ENCODE assay signal across 9 cellular contexts in the genomic region with DNA sequence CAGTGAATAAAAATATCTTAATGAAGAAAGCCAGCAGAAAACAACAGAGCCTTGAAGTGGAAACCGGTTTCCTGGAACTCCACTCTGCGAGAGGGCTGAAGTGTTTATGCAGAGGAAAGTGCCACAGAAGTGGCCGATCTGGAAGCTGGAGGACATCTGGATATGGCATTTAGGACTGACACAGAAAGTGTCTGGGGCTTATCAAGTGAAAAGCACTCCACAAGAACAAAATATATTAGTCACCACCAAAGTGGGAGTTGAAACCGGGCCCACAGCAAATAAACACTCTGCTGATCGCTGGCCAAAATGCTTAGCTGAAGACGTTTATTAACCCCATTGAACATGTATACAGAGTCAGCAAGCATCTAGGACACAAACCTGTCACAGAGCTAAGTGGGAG. TPM values are rescaled to one million over a fixed set of nuclear protein-coding genes. Genes with fewer than 3 reads are reported as not detected.
DNase-seq lines count a peak whose midpoint lies in the region; ATAC-seq, FAIRE-seq and TF ChIP-seq lines count a peak whose summit lies in the region.
"Had no signal": no experiment of that assay in that cellular context is flagged by ENCODE, and none has a peak within 500 bp of the region (broad histone marks: within the 10 kb centered on the region; RNA-seq: fewer than 3 reads in every experiment).

No MANE protein-coding gene starts in this region.

- no peaks in the 10 kb centered on the region for H3K36me3 Mint-ChIP-seq in mesothelial cell of epicardium

- 35 to 46% methylated on average over 6 of the region's 6 CpGs for WGBS in body of pancreas, 2 donors

- TF ChIP-seq CTCF in body of pancreas (IDR thresholded peaks at IDR 0.05), result no peak
- TF ChIP-seq CTCF in mesothelial cell of epicardium (IDR thresholded peaks at IDR 0.05; ENCODE audit: unreplicated experiment), result no peak

- peaks cover 62% of the 10 kb centered on the region for H3K4me1 Mint-ChIP-seq in mesothelial cell of epicardium

- H3K36me3 ChIP-seq in ACC112 (ENCODE audit: insufficient read depth, low read length), result no peaks in the 10 kb centered on the region
- no peaks in the 10 kb centered on the region for H3K36me3 ChIP-seq in body of pancreas (replicated peaks in 1 of 2; ENCODE audit: insufficient read depth in 1 of 2, low read depth in 2 of 2)

- no peak for TF ChIP-seq POLR2A in body of pancreas (IDR thresholded peaks at IDR 0.05)

- no peaks in the 10 kb centered on the region for H3K27me3 ChIP-seq in ACC112 (ENCODE audit: insufficient read depth, low read length)
- H3K27me3 ChIP-seq in body of pancreas, result no peaks in the 10 kb centered on the region

- H3K9me3 Mint-ChIP-seq in mesothelial cell of epicardium, result no peaks in the 10 kb centered on the region

- FAIRE-seq in HTR-8/SVneo (lab: Jason Lieb, UNC), result no peak

- H3K79me2 ChIP-seq in ACC112 (ENCODE audit: control insufficient read depth, insufficient read depth, low read length, unreplicated experiment), result peaks cover 60% of the 10 kb centered on the region

- H3K4me3 ChIP-seq in ACC112 (ENCODE audit: low read depth, low read length) (peak overlapping the region; percentile 49), body of pancreas (no peak overlapping the region)

- H2AFZ ChIP-seq in ACC112 (ENCODE audit: low read length, unreplicated experiment), result no peak overlapping the region

- H3K27me3 Mint-ChIP-seq in mesothelial cell of epicardium (ENCODE audit: low read depth), result no peaks in the 10 kb centered on the region

- no peak overlapping the region for H3K4me3 Mint-ChIP-seq in mesothelial cell of epicardium

- H3K27ac Mint-ChIP-seq in mesothelial cell of epicardium, result peak overlapping the region; percentile 91

- DNase-seq in NCI-H1092 (lab: John Stamatoyannopoulos, UW) (peak; percentile 65), body of pancreas (peak in 3 of 4 donors; percentile 32 to 53 (median 40)), mesothelial cell of epicardium (ENCODE audit: low spot score in 2 of 2, unreplicated experiment in 2 of 2) (peak in 1 of 2 experiments; percentile 34), midbrain (lab: John Stamatoyannopoulos, UW) (no peak), HTR-8/SVneo (ENCODE audit: insufficient read length, low spot score) (no peak), GF-D8 (lab: John Stamatoyannopoulos, UW) (no peak), NCI-H2081 treated with DMSO at 0.1 percent for 48 hours (lab: John Stamatoyannopoulos, UW) (no peak)
- DNase-seq: activated CD4-positive, alpha-beta T cell treated with anti-CD3 and anti-CD28 coated beads, Interleukin-2, amount 50 U/mL, for 48 hours had no signal

- H3K9me3 ChIP-seq in body of pancreas, result no peaks in the 10 kb centered on the region

- peak; percentile 36 for ATAC-seq in body of pancreas

- H3K4me1 ChIP-seq in ACC112 (ENCODE audit: control insufficient read depth, insufficient read depth, low read length, unreplicated experiment), result peaks cover 80% of the 10 kb centered on the region
- peaks cover 36% of the 10 kb centered on the region for H3K4me1 ChIP-seq in body of pancreas

- H3K27ac ChIP-seq in ACC112 (ENCODE audit: low read depth, low read length), result peak overlapping the region; percentile 94
- peak overlapping the region in 3 of 4 donors; percentile 45 to 59 (median 57) for H3K27ac ChIP-seq in body of pancreas

- intact Hi-C loops in body of pancreas (cut with DNase I), result no loop called here

RNA-seq across cellular contexts. Expression of gene NOD1, which starts 7.8 kb away (rescaled TPM):
- total RNA-seq in body of pancreas (1 to 10 TPM; 3.6 to 4.6 TPM), mesothelial cell of epicardium (9.5 to 10.3 TPM (median 10.2 TPM) in 3 replicates)

RNA-seq across cellular contexts. Expression of gene GGCT, which starts 33.8 kb away (rescaled TPM):
- total RNA-seq in body of pancreas (10 to 100 TPM; 13.5 to 42.2 TPM), mesothelial cell of epicardium (36.5 to 37.5 TPM (median 36.6 TPM) in 3 replicates)

Comparison
In these comparisons a context has a peak if more than half of its experiments do, and no peak if none do; other contexts are left out.
1. DNase-seq: peak in NCI-H1092 (single experiment) and body of pancreas (3 of 4); none in midbrain (single experiment), HTR-8/SVneo (single experiment), GF-D8 (single experiment) and NCI-H2081 treated with DMSO at 0.1 percent for 48 hours (single experiment).